1 cellular context compared by ENCODE assay signal in the genomic region with DNA sequence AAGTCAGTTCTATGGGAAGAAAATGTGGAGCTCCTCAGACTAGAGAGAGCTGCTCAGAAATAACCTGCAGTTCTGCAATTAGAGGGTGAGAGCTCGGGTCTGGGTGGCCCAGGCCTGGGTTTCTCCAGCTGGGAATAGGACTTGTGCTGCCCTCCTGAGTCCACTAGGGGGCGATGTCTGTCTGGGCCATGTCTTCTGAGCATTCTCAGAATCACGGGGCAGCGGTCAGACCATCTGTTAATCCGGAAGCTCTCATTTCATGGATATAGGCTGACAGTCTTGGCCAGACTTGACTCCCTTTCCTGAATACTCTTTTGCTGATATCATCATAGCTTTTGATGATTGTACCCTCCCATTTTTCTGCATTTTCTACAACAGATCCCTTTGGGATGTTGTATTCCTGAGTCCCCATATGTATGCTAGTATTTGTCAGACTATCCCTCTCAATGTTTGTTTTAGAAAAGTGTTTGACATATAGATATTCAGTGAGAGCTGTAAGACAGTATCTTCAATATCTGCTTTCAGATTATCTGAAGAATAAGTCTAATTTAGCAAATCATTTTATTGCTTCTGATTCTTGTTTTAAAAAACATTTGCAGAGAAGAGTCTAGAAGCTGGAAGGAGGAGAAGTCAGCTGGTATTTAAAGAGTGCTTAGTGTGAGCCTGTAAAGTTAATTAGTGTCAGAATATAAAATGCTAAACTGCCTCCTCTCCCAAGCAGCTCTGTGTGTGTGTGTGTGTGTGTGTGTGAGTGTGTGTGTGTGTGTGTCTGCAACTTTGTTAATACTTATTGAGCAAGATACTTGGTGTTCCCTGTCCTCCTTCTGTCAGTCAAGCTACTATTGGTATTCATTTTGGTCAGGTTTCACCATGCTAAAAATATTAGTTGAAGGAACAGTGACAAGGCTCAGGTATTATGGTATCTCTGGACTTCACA.
A peak's percentile ranks its signal among the peaks of the same experiment; 100 is the strongest.
TF ChIP-seq lines count a peak whose summit lies in the region.

No MANE protein-coding gene starts in this region.

TF ChIP-seq in K562, 482 proteins besides CTCF, POLR2A, EP300 and RAD21 (continued from another document and continues in another):
- TF ChIP-seq, protein P1, sequence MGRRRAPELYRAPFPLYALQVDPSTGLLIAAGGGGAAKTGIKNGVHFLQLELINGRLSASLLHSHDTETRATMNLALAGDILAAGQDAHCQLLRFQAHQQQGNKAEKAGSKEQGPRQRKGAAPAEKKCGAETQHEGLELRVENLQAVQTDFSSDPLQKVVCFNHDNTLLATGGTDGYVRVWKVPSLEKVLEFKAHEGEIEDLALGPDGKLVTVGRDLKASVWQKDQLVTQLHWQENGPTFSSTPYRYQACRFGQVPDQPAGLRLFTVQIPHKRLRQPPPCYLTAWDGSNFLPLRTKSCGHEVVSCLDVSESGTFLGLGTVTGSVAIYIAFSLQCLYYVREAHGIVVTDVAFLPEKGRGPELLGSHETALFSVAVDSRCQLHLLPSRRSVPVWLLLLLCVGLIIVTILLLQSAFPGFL (CRISPR knock-in tag; IDR thresholded peaks at IDR 0.05) = no peak
- TF ChIP-seq, protein P2, sequence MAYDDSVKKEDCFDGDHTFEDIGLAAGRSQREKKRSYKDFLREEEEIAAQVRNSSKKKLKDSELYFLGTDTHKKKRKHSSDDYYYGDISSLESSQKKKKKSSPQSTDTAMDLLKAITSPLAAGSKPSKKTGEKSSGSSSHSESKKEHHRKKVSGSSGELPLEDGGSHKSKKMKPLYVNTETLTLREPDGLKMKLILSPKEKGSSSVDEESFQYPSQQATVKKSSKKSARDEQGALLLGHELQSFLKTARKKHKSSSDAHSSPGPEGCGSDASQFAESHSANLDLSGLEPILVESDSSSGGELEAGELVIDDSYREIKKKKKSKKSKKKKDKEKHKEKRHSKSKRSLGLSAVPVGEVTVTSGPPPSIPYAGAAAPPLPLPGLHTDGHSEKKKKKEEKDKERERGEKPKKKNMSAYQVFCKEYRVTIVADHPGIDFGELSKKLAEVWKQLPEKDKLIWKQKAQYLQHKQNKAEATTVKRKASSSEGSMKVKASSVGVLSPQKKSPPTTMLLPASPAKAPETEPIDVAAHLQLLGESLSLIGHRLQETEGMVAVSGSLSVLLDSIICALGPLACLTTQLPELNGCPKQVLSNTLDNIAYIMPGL (CRISPR knock-in tag; IDR thresholded peaks at IDR 0.05) = no peak
- TF ChIP-seq SMC3 (conservative IDR thresholded peaks at IDR 0.05; ENCODE audit: insufficient read depth, low read depth, low read length) (peak; percentile 85), GABPA (tag; conservative IDR thresholded peaks at IDR 0.05; ENCODE audit: low read depth) (0 out of 2 replicates have a peak, but pooled peaks have one; percentile 29), SMARCA4 (IDR thresholded peaks at IDR 0.05) (no peak), CREM (IDR thresholded peaks at IDR 0.05; ENCODE audit: low read depth) (0 out of 2 replicates have a peak, but pooled peaks have one; percentile 8), ZNF134 (CRISPR knock-in tag; conservative IDR thresholded peaks at IDR 0.05) (no peak), ZZZ3 (IDR thresholded peaks at IDR 0.05) (no peak), HNRNPLL (IDR thresholded peaks at IDR 0.05; ENCODE audit: low read depth, low read length, poor library complexity, severe bottlenecking) (no peak), PHF8 (IDR thresholded peaks at IDR 0.05; ENCODE audit: borderline replicate concordance, low read length) (no peak), ZNF175 (CRISPR knock-in tag; IDR thresholded peaks at IDR 0.05; ENCODE audit: low read depth) (no peak), HDAC2 (IDR thresholded peaks at IDR 0.05) (no peak), RUNX1 (IDR thresholded peaks at IDR 0.05; ENCODE audit: low read depth) (no peak), SMAD4 (CRISPR knock-in tag; conservative IDR thresholded peaks at IDR 0.05) (peak; percentile 63), NUFIP1 (IDR thresholded peaks at IDR 0.05; ENCODE audit: partially characterized antibody) (no peak), ATF3 (IDR thresholded peaks at IDR 0.05) (0 out of 2 replicates have a peak, but pooled peaks have one; percentile 12), ATF3 (CRISPR knock-in tag; conservative IDR thresholded peaks at IDR 0.05) (no peak), RBM14 (IDR thresholded peaks at IDR 0.05; ENCODE audit: borderline replicate concordance, insufficient read depth, low read depth, low read length) (no peak), EZH2 (IDR thresholded peaks at IDR 0.05; ENCODE audit: borderline replicate concordance, low read depth, low read length) (no peak), ZNF695 (CRISPR knock-in tag; IDR thresholded peaks at IDR 0.05) (no peak), COPS2 (conservative IDR thresholded peaks at IDR 0.05) (no peak), BHLHE40 (IDR thresholded peaks at IDR 0.05; ENCODE audit: low read length) (0 out of 2 replicates have a peak, but pooled peaks have one; percentile 22), RFX7 (CRISPR knock-in tag; IDR thresholded peaks at IDR 0.05) (no peak), SP1 (CRISPR knock-in tag; IDR thresholded peaks at IDR 0.05) (no peak), EP400 (IDR thresholded peaks at IDR 0.05) (peak; percentile 13; the same call in 1 of the 2 replicates), ZNF121 (CRISPR knock-in tag; conservative IDR thresholded peaks at IDR 0.05) (no peak), MYC (IDR thresholded peaks at IDR 0.05; ENCODE audit: low read depth, low read length) (peak; percentile 54; the same call in 1 of the 2 replicates), MYC (CRISPR knock-in tag; IDR thresholded peaks at IDR 0.05; ENCODE audit: borderline replicate concordance, low read depth) (no peak), STAG1 (CRISPR knock-in tag; IDR thresholded peaks at IDR 0.05; ENCODE audit: borderline replicate concordance) (peak; percentile 47; the same call in 1 of the 2 replicates), YY1 (IDR thresholded peaks at IDR 0.05; ENCODE audit: borderline replicate concordance in 1 of 3, control insufficient read depth in 1 of 3, extremely low read depth in 1 of 3, insufficient read depth in 3 of 3, insufficient read length in 1 of 3, insufficient replicate concordance in 2 of 3, low read depth in 1 of 3, low read length in 2 of 3) (peak in 2 of 3 experiments; percentile 27 to 39), HCFC1 (IDR thresholded peaks at IDR 0.05; ENCODE audit: low read depth, low read length) (peak; percentile 14; the same call in 1 of the 2 replicates), ZNF263 (CRISPR knock-in tag; IDR thresholded peaks at IDR 0.05; ENCODE audit: borderline replicate concordance) (peak; percentile 86; the same call in 1 of the 2 replicates), ZNF384 (IDR thresholded peaks at IDR 0.05; ENCODE audit: low read depth, low read length) (no peak), IRF1 (CRISPR knock-in tag; IDR thresholded peaks at IDR 0.05; ENCODE audit: borderline replicate concordance) (no peak), PYGO2 (tag; IDR thresholded peaks at IDR 0.05) (no peak), MTA2 (IDR thresholded peaks at IDR 0.05; ENCODE audit: low read depth) (no peak), XRCC5 (IDR thresholded peaks at IDR 0.05; ENCODE audit: low read depth, low read length) (peak; percentile 76), MITF (IDR thresholded peaks at IDR 0.05) (peak; percentile 64; the same call in 1 of the 2 replicates), ZNF23 (CRISPR knock-in tag; IDR thresholded peaks at IDR 0.05) (no peak)
- TF ChIP-seq, protein P3, sequence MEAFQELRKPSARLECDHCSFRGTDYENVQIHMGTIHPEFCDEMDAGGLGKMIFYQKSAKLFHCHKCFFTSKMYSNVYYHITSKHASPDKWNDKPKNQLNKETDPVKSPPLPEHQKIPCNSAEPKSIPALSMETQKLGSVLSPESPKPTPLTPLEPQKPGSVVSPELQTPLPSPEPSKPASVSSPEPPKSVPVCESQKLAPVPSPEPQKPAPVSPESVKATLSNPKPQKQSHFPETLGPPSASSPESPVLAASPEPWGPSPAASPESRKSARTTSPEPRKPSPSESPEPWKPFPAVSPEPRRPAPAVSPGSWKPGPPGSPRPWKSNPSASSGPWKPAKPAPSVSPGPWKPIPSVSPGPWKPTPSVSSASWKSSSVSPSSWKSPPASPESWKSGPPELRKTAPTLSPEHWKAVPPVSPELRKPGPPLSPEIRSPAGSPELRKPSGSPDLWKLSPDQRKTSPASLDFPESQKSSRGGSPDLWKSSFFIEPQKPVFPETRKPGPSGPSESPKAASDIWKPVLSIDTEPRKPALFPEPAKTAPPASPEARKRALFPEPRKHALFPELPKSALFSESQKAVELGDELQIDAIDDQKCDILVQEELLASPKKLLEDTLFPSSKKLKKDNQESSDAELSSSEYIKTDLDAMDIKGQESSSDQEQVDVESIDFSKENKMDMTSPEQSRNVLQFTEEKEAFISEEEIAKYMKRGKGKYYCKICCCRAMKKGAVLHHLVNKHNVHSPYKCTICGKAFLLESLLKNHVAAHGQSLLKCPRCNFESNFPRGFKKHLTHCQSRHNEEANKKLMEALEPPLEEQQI (IDR thresholded peaks at IDR 0.05) = no peak
- TF ChIP-seq, protein P4, sequence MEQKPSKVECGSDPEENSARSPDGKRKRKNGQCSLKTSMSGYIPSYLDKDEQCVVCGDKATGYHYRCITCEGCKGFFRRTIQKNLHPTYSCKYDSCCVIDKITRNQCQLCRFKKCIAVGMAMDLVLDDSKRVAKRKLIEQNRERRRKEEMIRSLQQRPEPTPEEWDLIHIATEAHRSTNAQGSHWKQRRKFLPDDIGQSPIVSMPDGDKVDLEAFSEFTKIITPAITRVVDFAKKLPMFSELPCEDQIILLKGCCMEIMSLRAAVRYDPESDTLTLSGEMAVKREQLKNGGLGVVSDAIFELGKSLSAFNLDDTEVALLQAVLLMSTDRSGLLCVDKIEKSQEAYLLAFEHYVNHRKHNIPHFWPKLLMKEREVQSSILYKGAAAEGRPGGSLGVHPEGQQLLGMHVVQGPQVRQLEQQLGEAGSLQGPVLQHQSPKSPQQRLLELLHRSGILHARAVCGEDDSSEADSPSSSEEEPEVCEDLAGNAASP (IDR thresholded peaks at IDR 0.05) = no peak
- TF ChIP-seq, protein P5, sequence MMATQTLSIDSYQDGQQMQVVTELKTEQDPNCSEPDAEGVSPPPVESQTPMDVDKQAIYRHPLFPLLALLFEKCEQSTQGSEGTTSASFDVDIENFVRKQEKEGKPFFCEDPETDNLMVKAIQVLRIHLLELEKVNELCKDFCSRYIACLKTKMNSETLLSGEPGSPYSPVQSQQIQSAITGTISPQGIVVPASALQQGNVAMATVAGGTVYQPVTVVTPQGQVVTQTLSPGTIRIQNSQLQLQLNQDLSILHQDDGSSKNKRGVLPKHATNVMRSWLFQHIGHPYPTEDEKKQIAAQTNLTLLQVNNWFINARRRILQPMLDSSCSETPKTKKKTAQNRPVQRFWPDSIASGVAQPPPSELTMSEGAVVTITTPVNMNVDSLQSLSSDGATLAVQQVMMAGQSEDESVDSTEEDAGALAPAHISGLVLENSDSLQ (IDR thresholded peaks at IDR 0.05) = peak; percentile 38; the same call in 1 of the 2 replicates
- TF ChIP-seq, protein P6, sequence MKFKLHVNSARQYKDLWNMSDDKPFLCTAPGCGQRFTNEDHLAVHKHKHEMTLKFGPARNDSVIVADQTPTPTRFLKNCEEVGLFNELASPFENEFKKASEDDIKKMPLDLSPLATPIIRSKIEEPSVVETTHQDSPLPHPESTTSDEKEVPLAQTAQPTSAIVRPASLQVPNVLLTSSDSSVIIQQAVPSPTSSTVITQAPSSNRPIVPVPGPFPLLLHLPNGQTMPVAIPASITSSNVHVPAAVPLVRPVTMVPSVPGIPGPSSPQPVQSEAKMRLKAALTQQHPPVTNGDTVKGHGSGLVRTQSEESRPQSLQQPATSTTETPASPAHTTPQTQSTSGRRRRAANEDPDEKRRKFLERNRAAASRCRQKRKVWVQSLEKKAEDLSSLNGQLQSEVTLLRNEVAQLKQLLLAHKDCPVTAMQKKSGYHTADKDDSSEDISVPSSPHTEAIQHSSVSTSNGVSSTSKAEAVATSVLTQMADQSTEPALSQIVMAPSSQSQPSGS (CRISPR knock-in tag; IDR thresholded peaks at IDR 0.05) = no peak
- TF ChIP-seq, protein P7, sequence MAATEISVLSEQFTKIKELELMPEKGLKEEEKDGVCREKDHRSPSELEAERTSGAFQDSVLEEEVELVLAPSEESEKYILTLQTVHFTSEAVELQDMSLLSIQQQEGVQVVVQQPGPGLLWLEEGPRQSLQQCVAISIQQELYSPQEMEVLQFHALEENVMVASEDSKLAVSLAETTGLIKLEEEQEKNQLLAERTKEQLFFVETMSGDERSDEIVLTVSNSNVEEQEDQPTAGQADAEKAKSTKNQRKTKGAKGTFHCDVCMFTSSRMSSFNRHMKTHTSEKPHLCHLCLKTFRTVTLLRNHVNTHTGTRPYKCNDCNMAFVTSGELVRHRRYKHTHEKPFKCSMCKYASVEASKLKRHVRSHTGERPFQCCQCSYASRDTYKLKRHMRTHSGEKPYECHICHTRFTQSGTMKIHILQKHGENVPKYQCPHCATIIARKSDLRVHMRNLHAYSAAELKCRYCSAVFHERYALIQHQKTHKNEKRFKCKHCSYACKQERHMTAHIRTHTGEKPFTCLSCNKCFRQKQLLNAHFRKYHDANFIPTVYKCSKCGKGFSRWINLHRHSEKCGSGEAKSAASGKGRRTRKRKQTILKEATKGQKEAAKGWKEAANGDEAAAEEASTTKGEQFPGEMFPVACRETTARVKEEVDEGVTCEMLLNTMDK (IDR thresholded peaks at IDR 0.05; ENCODE audit: borderline replicate concordance, insufficient read depth, low read depth, low read length, poor library complexity, severe bottlenecking) = peak; percentile 84
